20 cellular contexts compared by ENCODE assay signal in the genomic region with DNA sequence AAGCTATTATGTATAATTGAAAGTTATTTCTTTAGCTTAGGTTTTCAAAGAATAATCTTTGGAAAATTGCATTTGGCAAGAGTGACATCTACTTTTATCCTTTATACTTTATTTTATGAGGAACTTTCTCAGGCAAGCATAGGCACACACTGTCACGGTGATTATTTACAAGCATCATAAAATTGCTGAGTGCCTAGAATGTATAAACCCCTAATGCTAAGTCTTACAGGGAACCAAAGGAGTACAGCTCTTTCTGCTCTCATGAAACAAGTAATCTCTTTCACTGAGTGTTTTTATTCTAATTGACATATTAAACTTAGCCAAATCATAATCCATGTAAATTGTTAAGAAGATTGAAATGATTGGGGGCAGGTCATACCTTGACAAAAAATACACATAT.
DNase-seq lines count a peak whose midpoint lies in the region; ATAC-seq, FAIRE-seq and TF ChIP-seq lines count a peak whose summit lies in the region.
"Had no signal": no experiment of that assay in that cellular context is flagged by ENCODE, and none has a peak within 500 bp of the region (broad histone marks: within the 10 kb centered on the region; RNA-seq: fewer than 3 reads in every experiment).

No MANE protein-coding gene starts in this region.

- DNase-seq in D721Med (ENCODE audit: insufficient read length, low spot score): no peak
- DNase-seq in DMS79 treated with DMSO at 0.1 percent for 48 hours (lab: John Stamatoyannopoulos, UW): peak; percentile 98
- DNase-seq in NCI-H1048 (lab: John Stamatoyannopoulos, UW): peak; percentile 40
- no peak for DNase-seq in HK-2 (ENCODE audit: unreplicated experiment)
- DNase-seq in stimulated activated naive CD8-positive, alpha-beta T cell treated with anti-CD3 and anti-CD28 coated beads, Interleukin-15, amount 100 ng/mL, for 72 hours: no peak
- no peak for DNase-seq in NCI-H1092 (lab: John Stamatoyannopoulos, UW)
- DNase-seq: AML-193; Caco-2; CD4-positive, alpha-beta T cell; HCEC 1CT; HFFc6; KBM-7 had no signal

- H3K9me3 Mint-ChIP-seq in stimulated activated naive CD8-positive, alpha-beta T cell treated with anti-CD3 and anti-CD28 coated beads, Interleukin-15, amount 100 ng/mL, for 72 hours: peaks cover 12 to 20% of the 10 kb centered on the region in 2 donors

- no peak overlapping the region for H3K27ac Mint-ChIP-seq in stimulated activated naive CD8-positive, alpha-beta T cell treated with anti-CD3 and anti-CD28 coated beads, Interleukin-15, amount 100 ng/mL, for 72 hours
- H3K27ac Mint-ChIP-seq: CD4-positive, alpha-beta T cell; GM23338; HFFc6; IgD-negative memory B cell had no signal

- H3K4me1 Mint-ChIP-seq in stimulated activated naive CD8-positive, alpha-beta T cell treated with anti-CD3 and anti-CD28 coated beads, Interleukin-15, amount 100 ng/mL, for 72 hours: no peaks in the 10 kb centered on the region
- H3K4me1 Mint-ChIP-seq: GM23338, IgD-negative memory B cell had no signal

- TF ChIP-seq CTCF in D721Med (IDR thresholded peaks at IDR 0.05; ENCODE audit: insufficient read depth, missing control alignments): no peak

- peak; percentile 71 for FAIRE-seq in D721Med (lab: Jason Lieb, UNC)
- FAIRE-seq: A204.1, G401.6, GM12891, GM18507, H54, HepG2 had no signal

- H3K4me3 Mint-ChIP-seq in stimulated activated naive CD8-positive, alpha-beta T cell treated with anti-CD3 and anti-CD28 coated beads, Interleukin-15, amount 100 ng/mL, for 72 hours: no peak overlapping the region
- H3K4me3 Mint-ChIP-seq: CD4-positive, alpha-beta T cell; GM23338; HFFc6; IgD-negative memory B cell had no signal

- ATAC-seq in stimulated activated naive CD8-positive, alpha-beta T cell treated with anti-CD3 and anti-CD28 coated beads, Interleukin-15, amount 100 ng/mL, for 72 hours: no peak
- ATAC-seq: GM23338, HepG2 had no signal

- H3K27me3 Mint-ChIP-seq in stimulated activated naive CD8-positive, alpha-beta T cell treated with anti-CD3 and anti-CD28 coated beads, Interleukin-15, amount 100 ng/mL, for 72 hours: no peaks in the 10 kb centered on the region
- H3K27me3 Mint-ChIP-seq: CD4-positive, alpha-beta T cell; IgD-negative memory B cell had no signal

Comparison
In these comparisons a context has a peak if more than half of its experiments do, and no peak if none do; other contexts are left out.
1. DNase-seq: peak in DMS79 treated with DMSO at 0.1 percent for 48 hours (single experiment) and NCI-H1048 (single experiment); none in D721Med (single experiment), HK-2 (single experiment), stimulated activated naive CD8-positive, alpha-beta T cell treated with anti-CD3 and anti-CD28 coated beads, Interleukin-15, amount 100 ng/mL, for 72 hours (0 of 2) and NCI-H1092 (single experiment).